1 cellular context compared by ENCODE assay signal in genomic region chr6:37137201-37137880, GRCh38.
TF ChIP-seq lines count a peak whose summit lies in the region.

No MANE protein-coding gene starts in this region.

TF ChIP-seq in HepG2, 621 proteins besides CTCF, POLR2A, EP300 and RAD21 (continued from another document and continues in another):
- TF ChIP-seq LBX2 (CRISPR knock-in tag; IDR thresholded peaks at IDR 0.05; ENCODE audit: borderline replicate concordance) (0 out of 2 replicates have a peak, but pooled peaks have one; percentile 23), HNF1B (CRISPR knock-in tag; IDR thresholded peaks at IDR 0.05) (peak; percentile 68), ZNF160 (CRISPR knock-in tag; IDR thresholded peaks at IDR 0.05) (no peak), NR3C1 (CRISPR knock-in tag; IDR thresholded peaks at IDR 0.05) (no peak), ADNP (CRISPR knock-in tag; IDR thresholded peaks at IDR 0.05) (no peak), NR2F6 (IDR thresholded peaks at IDR 0.05) (no peak; the same call in 1 of the 2 replicates), NR2F6 (CRISPR knock-in tag; IDR thresholded peaks at IDR 0.05) (peak; percentile 19; the same call in 1 of the 2 replicates), CEBPB (IDR thresholded peaks at IDR 0.05; ENCODE audit: borderline replicate concordance, low read depth, low read length) (no peak), PTBP1 (IDR thresholded peaks at IDR 0.05; ENCODE audit: low read depth, low read length, poor library complexity, severe bottlenecking) (no peak), ZSCAN21 (CRISPR knock-in tag; IDR thresholded peaks at IDR 0.05; ENCODE audit: borderline replicate concordance) (0 out of 2 replicates have a peak, but pooled peaks have one; percentile 20), ZNF251 (CRISPR knock-in tag; IDR thresholded peaks at IDR 0.05) (no peak), ZNF225 (CRISPR knock-in tag; IDR thresholded peaks at IDR 0.05) (no peak), HNRNPLL (IDR thresholded peaks at IDR 0.05; ENCODE audit: low read depth, low read length, poor library complexity, severe bottlenecking) (no peak), PAXIP1 (CRISPR knock-in tag; conservative IDR thresholded peaks at IDR 0.05) (no peak; the same call in 1 of the 2 replicates), KLF13 (CRISPR knock-in tag; IDR thresholded peaks at IDR 0.05) (no peak), ZNF407 (CRISPR knock-in tag; IDR thresholded peaks at IDR 0.05; ENCODE audit: not compliant biosample characterization) (peak; percentile 26), FOXK1 (CRISPR knock-in tag; IDR thresholded peaks at IDR 0.05; ENCODE audit: borderline replicate concordance, low read depth) (peak; percentile 73; the same call in 1 of the 2 replicates), KLF16 (CRISPR knock-in tag; IDR thresholded peaks at IDR 0.05) (peak in 1 of 2 experiments; percentile 68; a peak in 2 of 4 replicates), ZEB1 (IDR thresholded peaks at IDR 0.05; ENCODE audit: insufficient replicate concordance, low read depth) (peak; percentile 22), YEATS4 (CRISPR knock-in tag; IDR thresholded peaks at IDR 0.05; ENCODE audit: borderline replicate concordance) (peak; percentile 62; the same call in 1 of the 2 replicates), MXD1 (CRISPR knock-in tag; IDR thresholded peaks at IDR 0.05) (peak; percentile 41; the same call in 1 of the 2 replicates), ZFP36 (IDR thresholded peaks at IDR 0.05; ENCODE audit: borderline replicate concordance, low read depth, low read length, partially characterized antibody) (no peak), ZGPAT (CRISPR knock-in tag; IDR thresholded peaks at IDR 0.05) (peak; percentile 7; the same call in 1 of the 2 replicates), THAP11 (CRISPR knock-in tag; IDR thresholded peaks at IDR 0.05) (peak; percentile 40; the same call in 1 of the 2 replicates), SMAD3 (CRISPR knock-in tag; IDR thresholded peaks at IDR 0.05) (peak; percentile 55), NCOA2 (CRISPR knock-in tag; IDR thresholded peaks at IDR 0.05) (peak; percentile 58), ZNF205 (CRISPR knock-in tag; IDR thresholded peaks at IDR 0.05) (peak; percentile 14; the same call in 1 of the 2 replicates), ZNF781 (CRISPR knock-in tag; IDR thresholded peaks at IDR 0.05; ENCODE audit: borderline replicate concordance, not compliant biosample characterization) (peak; percentile 27), ATF7 (IDR thresholded peaks at IDR 0.05) (peak; percentile 51), ATF7 (CRISPR knock-in tag; IDR thresholded peaks at IDR 0.05) (peak; percentile 84; the same call in 1 of the 2 replicates), HNRNPUL1 (IDR thresholded peaks at IDR 0.05; ENCODE audit: low read depth, low read length) (no peak), ZNF33A (CRISPR knock-in tag; IDR thresholded peaks at IDR 0.05; ENCODE audit: borderline replicate concordance) (no peak), ZNF501 (CRISPR knock-in tag; IDR thresholded peaks at IDR 0.05) (peak; percentile 60), SNAPC5 (CRISPR knock-in tag; IDR thresholded peaks at IDR 0.05; ENCODE audit: borderline replicate concordance) (no peak), HNF1A (IDR thresholded peaks at IDR 0.05; ENCODE audit: low read depth) (0 out of 2 replicates have a peak, but pooled peaks have one; percentile 21), HNF1A (CRISPR knock-in tag; IDR thresholded peaks at IDR 0.05; ENCODE audit: borderline replicate concordance) (no peak), ZBTB3 (CRISPR knock-in tag; IDR thresholded peaks at IDR 0.05; ENCODE audit: borderline replicate concordance, low read depth) (0 out of 2 replicates have a peak, but pooled peaks have one; percentile 10), ZNF362 (CRISPR knock-in tag; IDR thresholded peaks at IDR 0.05; ENCODE audit: borderline replicate concordance) (no peak), JUND (CRISPR knock-in tag; IDR thresholded peaks at IDR 0.05) (no peak)
